Comparison of ENCODE assay signal across 23 cellular contexts in genomic region chr7:67311901-67312300, GRCh38.
DNase-seq lines count a peak whose midpoint lies in the region; ATAC-seq, FAIRE-seq and TF ChIP-seq lines count a peak whose summit lies in the region.
"Had no signal": no experiment of that assay in that cellular context is flagged by ENCODE, and none has a peak within 500 bp of the region (broad histone marks: within the 10 kb centered on the region; RNA-seq: fewer than 3 reads in every experiment).

No MANE protein-coding gene starts in this region.

- FAIRE-seq in HTR-8/SVneo (lab: Jason Lieb, UNC) = no peak
- FAIRE-seq: D721Med, G401.6 had no signal

- peaks cover 78% of the 10 kb centered on the region for H3K36me3 Mint-ChIP-seq in central memory CD8-positive, alpha-beta T cell (ENCODE audit: insufficient read depth)

- no peaks in the 10 kb centered on the region for H3K27me3 Mint-ChIP-seq in central memory CD8-positive, alpha-beta T cell
- H3K27me3 Mint-ChIP-seq: activated B cell treated with CpG ODN at 0.5 μM for 24 hours; activated CD4-positive, alpha-beta memory T cell treated with anti-CD3 and anti-CD28 coated beads for 36 hours; naive B cell had no signal

- H3K27ac Mint-ChIP-seq in central memory CD8-positive, alpha-beta T cell (ENCODE audit: low read depth) = peak overlapping the region; percentile 85
- H3K27ac Mint-ChIP-seq: activated B cell treated with CpG ODN at 0.5 μM for 24 hours; activated CD4-positive, alpha-beta memory T cell treated with anti-CD3 and anti-CD28 coated beads for 36 hours had no signal

- H3K4me3 ChIP-seq in AG09309 (ENCODE audit: control insufficient read depth, low read depth, low read length) = no peak overlapping the region
- H3K4me3 ChIP-seq: ovary, right lobe of liver, uterus had no signal

- ATAC-seq in central memory CD8-positive, alpha-beta T cell (replicated peaks; ENCODE audit: extremely low read depth, poor library complexity, severe bottlenecking) = no peak
- ATAC-seq in GM21529 (IDR thresholded peaks at IDR 0.05; ENCODE audit: unreplicated experiment) = no peak
- no peak for ATAC-seq in GM18519 (IDR thresholded peaks at IDR 0.05; ENCODE audit: low FRiP score, unreplicated experiment)
- ATAC-seq: right lobe of liver had no signal

- no peak for TF ChIP-seq CTCF in AG09309 (IDR thresholded peaks at IDR 0.05; ENCODE audit: control insufficient read depth, insufficient read depth, low read depth, low read length, missing control alignments)

- peaks cover 34% of the 10 kb centered on the region for H3K4me1 Mint-ChIP-seq in central memory CD8-positive, alpha-beta T cell
- H3K4me1 Mint-ChIP-seq: activated B cell treated with CpG ODN at 0.5 μM for 24 hours had no signal

- H3K4me3 Mint-ChIP-seq in central memory CD8-positive, alpha-beta T cell = no peak overlapping the region
- H3K4me3 Mint-ChIP-seq: activated B cell treated with CpG ODN at 0.5 μM for 24 hours; activated CD4-positive, alpha-beta memory T cell treated with anti-CD3 and anti-CD28 coated beads for 36 hours had no signal

- DNase-seq in AG09309 (ENCODE audit: low read depth) = peak; percentile 59
- DNase-seq in MV-4-11 (lab: John Stamatoyannopoulos, UW) = peak; percentile 90
- no peak for DNase-seq in central memory CD8-positive, alpha-beta T cell (ENCODE audit: low spot score in 2 of 2)
- DNase-seq in kidney tubule cell (ENCODE audit: low spot score) = peak; percentile 25
- no peak for DNase-seq in HTR-8/SVneo (ENCODE audit: insufficient read length, low spot score)
- no peak for DNase-seq in retina
- DNase-seq: activated B cell treated with CpG ODN at 0.5 μM for 24 hours; activated CD4-positive, alpha-beta memory T cell treated with anti-CD3 and anti-CD28 coated beads for 36 hours; activated gamma-delta T cell treated with Interleukin-2 at 50 U/mL for 16 hours; activated T-cell treated with anti-CD3 and anti-CD28 coated beads for 4 hours; caudate nucleus; HCEC 1CT; mesendoderm; naive B cell; NCI-H1694 treated with DMSO at 0.1 percent for 48 hours; ovary; right lobe of liver; T-helper 9 cell; uterus had no signal

- no peaks in the 10 kb centered on the region for H3K9me3 Mint-ChIP-seq in central memory CD8-positive, alpha-beta T cell
- H3K9me3 Mint-ChIP-seq: activated B cell treated with CpG ODN at 0.5 μM for 24 hours; activated CD4-positive, alpha-beta memory T cell treated with anti-CD3 and anti-CD28 coated beads for 36 hours; naive B cell had no signal

Comparison
In these comparisons a context has a peak if more than half of its experiments do, and no peak if none do; other contexts are left out.
1. DNase-seq: peak in AG09309 (single experiment), MV-4-11 (single experiment) and kidney tubule cell (single experiment); none in central memory CD8-positive, alpha-beta T cell (0 of 2), HTR-8/SVneo (single experiment) and retina (single experiment).